In genomic region chr20:38870733-38871559, GRCh38 we compare ENCODE assay signal across 1 cellular context.
A peak's percentile ranks its signal among the peaks of the same experiment; 100 is the strongest.
TF ChIP-seq lines count a peak whose summit lies in the region.

No MANE protein-coding gene starts in this region.

TF ChIP-seq in K562, 482 proteins besides CTCF, POLR2A, EP300 and RAD21 (continued from another document):
- TF ChIP-seq BRCA1 (IDR thresholded peaks at IDR 0.05) (no peak), BRCA1 (CRISPR knock-in tag; IDR thresholded peaks at IDR 0.05) (no peak), KLF16 (IDR thresholded peaks at IDR 0.05) (peak; percentile 57; the same call in 1 of the 2 replicates), MAFF (IDR thresholded peaks at IDR 0.05; ENCODE audit: low read length) (no peak), ZZZ3 (IDR thresholded peaks at IDR 0.05) (no peak), ATF1 (CRISPR knock-in tag; IDR thresholded peaks at IDR 0.05) (no peak), ATF1 (tag; IDR thresholded peaks at IDR 0.05) (peak; percentile 18; the same call in 1 of the 2 replicates), TCF3 (CRISPR knock-in tag; IDR thresholded peaks at IDR 0.05) (peak; percentile 77), FOSL1 (tag; conservative IDR thresholded peaks at IDR 0.05) (0 out of 2 replicates have a peak, but pooled peaks have one; percentile 33), CXXC5 (CRISPR knock-in tag; IDR thresholded peaks at IDR 0.05) (0 out of 2 replicates have a peak, but pooled peaks have one; percentile 10), TCFL5 (CRISPR knock-in tag; conservative IDR thresholded peaks at IDR 0.05) (no peak), ARID1B (IDR thresholded peaks at IDR 0.05) (0 out of 2 replicates have a peak, but pooled peaks have one; percentile 29), TEAD4 (IDR thresholded peaks at IDR 0.05; ENCODE audit: low read length) (peak; percentile 69; the same call in 1 of the 2 replicates), TEAD4 (CRISPR knock-in tag; IDR thresholded peaks at IDR 0.05; ENCODE audit: borderline replicate concordance) (no peak), RCOR1 (IDR thresholded peaks at IDR 0.05; ENCODE audit: borderline replicate concordance in 1 of 2, low read depth in 2 of 2, low read length in 2 of 2) (peak; percentile 95 to 99), ARID3B (CRISPR knock-in tag; IDR thresholded peaks at IDR 0.05; ENCODE audit: borderline replicate concordance) (no peak), NFYB (IDR thresholded peaks at IDR 0.05; ENCODE audit: extremely low read depth, insufficient read length) (no peak), CREM (IDR thresholded peaks at IDR 0.05; ENCODE audit: low read depth) (peak; percentile 57), PYGO2 (tag; IDR thresholded peaks at IDR 0.05) (no peak), ZBTB49 (CRISPR knock-in tag; IDR thresholded peaks at IDR 0.05; ENCODE audit: borderline replicate concordance) (no peak), CBFA2T3 (IDR thresholded peaks at IDR 0.05) (peak; percentile 84), ZNF277 (CRISPR knock-in tag; IDR thresholded peaks at IDR 0.05; ENCODE audit: borderline replicate concordance) (no peak), ZBTB2 (IDR thresholded peaks at IDR 0.05) (no peak), LEF1 (IDR thresholded peaks at IDR 0.05) (no peak), POLR2AphosphoS5 (IDR thresholded peaks at IDR 0.05; ENCODE audit: control insufficient read depth, insufficient read depth, low read depth, low read length) (0 out of 2 replicates have a peak, but pooled peaks have one; percentile 23), HDAC2 (IDR thresholded peaks at IDR 0.05) (peak; percentile 95), HDAC1 (IDR thresholded peaks at IDR 0.05) (peak in 1 of 2 experiments; percentile 80; a peak in 2 of 4 replicates), TAL1 (IDR thresholded peaks at IDR 0.05) (peak; percentile 17; the same call in 1 of the 2 replicates), PHF21A (IDR thresholded peaks at IDR 0.05; ENCODE audit: borderline replicate concordance, low read depth) (0 out of 2 replicates have a peak, but pooled peaks have one; percentile 39), KDM1A (IDR thresholded peaks at IDR 0.05) (peak; percentile 97), NR2C2 (CRISPR knock-in tag; IDR thresholded peaks at IDR 0.05) (no peak), NR2C2 (tag; IDR thresholded peaks at IDR 0.05) (no peak), BCOR (IDR thresholded peaks at IDR 0.05) (no peak), CBFA2T2 (conservative IDR thresholded peaks at IDR 0.05) (peak; percentile 79), ZSCAN29 (IDR thresholded peaks at IDR 0.05) (no peak), TFAP4 (CRISPR knock-in tag; IDR thresholded peaks at IDR 0.05; ENCODE audit: borderline replicate concordance) (peak; percentile 44; the same call in 1 of the 2 replicates)
